In genomic region chr15:101488300-101489164, GRCh38 we compare ENCODE assay signal across 11 cellular contexts. TPM values are rescaled to one million over a fixed set of nuclear protein-coding genes. Genes with fewer than 3 reads are reported as not detected.
DNase-seq lines count a peak whose midpoint lies in the region; ATAC-seq and TF ChIP-seq lines count a peak whose summit lies in the region.
"Had no signal": no experiment of that assay in that cellular context is flagged by ENCODE, and none has a peak within 500 bp of the region (broad histone marks: within the 10 kb centered on the region; RNA-seq: fewer than 3 reads in every experiment).

No MANE protein-coding gene starts in this region.

- no peak overlapping the region for H3K4me3 Mint-ChIP-seq in activated CD8-positive, alpha-beta memory T cell treated with anti-CD3 and anti-CD28 coated beads, Interleukin-2, amount 10 ng/mL, durations not matched to agents 7 days and 5 days
- peak overlapping the region; percentile 73 for H3K4me3 Mint-ChIP-seq in type B pancreatic cell

- H3K27ac ChIP-seq in breast epithelium, result no peak overlapping the region
- H3K27ac ChIP-seq in lower lobe of right lung, result no peak overlapping the region
- H3K27ac ChIP-seq: brain microvascular endothelial cell had no signal

- CTCF ChIA-PET in activated CD8-positive, alpha-beta memory T cell treated with anti-CD3 and anti-CD28 coated beads, Interleukin-2, amount 10 ng/mL, durations not matched to agents 7 days and 5 days (lab: Charles Lee), result interaction anchor here (0.6 kb wide), 1 partner anchor 201 kb away, joined by 3 read pairs; no protein-coding TSS in a partner anchor

- peak overlapping the region; percentile 24 to 67 (median 46) for H3K4me3 ChIP-seq in breast epithelium
- peak overlapping the region; percentile 38 for H3K4me3 ChIP-seq in lower lobe of right lung

- H3K36me3 ChIP-seq in breast epithelium (no peaks in the 10 kb centered on the region), lower lobe of right lung (no peaks in the 10 kb centered on the region)
- H3K36me3 ChIP-seq: brain microvascular endothelial cell had no signal

- TF ChIP-seq POLR2A in breast epithelium (IDR thresholded peaks at IDR 0.05), result no peak

- H3K27ac Mint-ChIP-seq in activated CD8-positive, alpha-beta memory T cell treated with anti-CD3 and anti-CD28 coated beads, Interleukin-2, amount 10 ng/mL, durations not matched to agents 7 days and 5 days, result no peak overlapping the region
- H3K27ac Mint-ChIP-seq in type B pancreatic cell, result no peak overlapping the region

- intact Hi-C loops in breast epithelium (cut with DNase I; ENCODE audit: low total_unique reads) (no loop called here), lower lobe of right lung (cut with DNase I) (no loop called here)

- H3K4me1 ChIP-seq in breast epithelium, result no peaks in the 10 kb centered on the region
- no peaks in the 10 kb centered on the region for H3K4me1 ChIP-seq in lower lobe of right lung

- H3K4me1 Mint-ChIP-seq in activated CD8-positive, alpha-beta memory T cell treated with anti-CD3 and anti-CD28 coated beads, Interleukin-2, amount 10 ng/mL, durations not matched to agents 7 days and 5 days, result no peaks in the 10 kb centered on the region
- H3K4me1 Mint-ChIP-seq in type B pancreatic cell (ENCODE audit: unreplicated experiment), result peaks cover 10% of the 10 kb centered on the region

- no peaks in the 10 kb centered on the region for H3K9me3 ChIP-seq in breast epithelium
- H3K9me3 ChIP-seq in lower lobe of right lung, result no peaks in the 10 kb centered on the region

- H3K36me3 Mint-ChIP-seq in activated CD8-positive, alpha-beta memory T cell treated with anti-CD3 and anti-CD28 coated beads, Interleukin-2, amount 10 ng/mL, durations not matched to agents 7 days and 5 days, result peaks cover 2% of the 10 kb centered on the region
- no peaks in the 10 kb centered on the region for H3K36me3 Mint-ChIP-seq in type B pancreatic cell

- peaks cover 55% of the 10 kb centered on the region for H3K27me3 Mint-ChIP-seq in activated CD8-positive, alpha-beta memory T cell treated with anti-CD3 and anti-CD28 coated beads, Interleukin-2, amount 10 ng/mL, durations not matched to agents 7 days and 5 days
- peaks cover 69% of the 10 kb centered on the region for H3K27me3 Mint-ChIP-seq in type B pancreatic cell

- ATAC-seq in activated CD8-positive, alpha-beta memory T cell treated with anti-CD3 and anti-CD28 coated beads, Interleukin-2, amount 10 ng/mL, durations not matched to agents 7 days and 5 days, result no peak
- ATAC-seq in lower lobe of right lung, result peak in 1 of 2 donors; percentile 5
- ATAC-seq in GM19351 (IDR thresholded peaks at IDR 0.05; ENCODE audit: unreplicated experiment), result no peak
- ATAC-seq in GM19035 (IDR thresholded peaks at IDR 0.05; ENCODE audit: unreplicated experiment), result no peak

- H3K9me3 Mint-ChIP-seq in activated CD8-positive, alpha-beta memory T cell treated with anti-CD3 and anti-CD28 coated beads, Interleukin-2, amount 10 ng/mL, durations not matched to agents 7 days and 5 days (ENCODE audit: low read depth), result no peaks in the 10 kb centered on the region
- no peaks in the 10 kb centered on the region for H3K9me3 Mint-ChIP-seq in type B pancreatic cell

- DNase-seq in activated CD8-positive, alpha-beta memory T cell treated with anti-CD3 and anti-CD28 coated beads, Interleukin-2, amount 10 ng/mL, durations not matched to agents 7 days and 5 days, result peak; percentile 28
- no peak for DNase-seq in activated CD8-positive, alpha-beta memory T cell treated with anti-CD3 and anti-CD28 coated beads, Interleukin-2, amount 50 U/mL, for 48 hours
- no peak for DNase-seq in breast epithelium (ENCODE audit: low spot score in 2 of 2)
- DNase-seq in lower lobe of right lung, result no peak
- DNase-seq in type B pancreatic cell (ENCODE audit: extremely low spot score, unreplicated experiment), result no peak
- DNase-seq in T-helper 9 cell, result no peak
- DNase-seq: AML-193, brain microvascular endothelial cell, kidney had no signal

- TF ChIP-seq CTCF in breast epithelium (IDR thresholded peaks at IDR 0.05), result no peak
- TF ChIP-seq CTCF in lower lobe of right lung (IDR thresholded peaks at IDR 0.05), result no peak
- no peak for TF ChIP-seq CTCF in type B pancreatic cell (conservative IDR thresholded peaks at IDR 0.05)

- H3K27me3 ChIP-seq in breast epithelium (peaks cover 4 to 14% of the 10 kb centered on the region in 2 donors), lower lobe of right lung (ENCODE audit: low read depth) (peaks cover 23% of the 10 kb centered on the region)

RNA-seq across cellular contexts. Expression of gene PCSK6, which starts 1.0 kb away (rescaled TPM):
- 1 to 10 TPM in 1 of 2 experiments, under 1 TPM in 1; 0.44 to 1.5 TPM for total RNA-seq in activated CD8-positive, alpha-beta memory T cell treated with anti-CD3 and anti-CD28 coated beads, Interleukin-2, amount 10 ng/mL, durations not matched to agents 7 days and 5 days
- total RNA-seq in breast epithelium (10 to 100 TPM in 2 of 3 donors, 1 to 10 TPM in 1; 7.2 to 19.7 (median 18.0) TPM), lower lobe of right lung (12.3 TPM), type B pancreatic cell (ENCODE audit: low replicate concordance) (5.4 and 6.5 TPM in 2 replicates)
